In genomic region chr12:6699259-6699988, GRCh38 we compare ENCODE assay signal across 11 cellular contexts. TPM values are rescaled to one million over a fixed set of nuclear protein-coding genes. Genes with fewer than 3 reads are reported as not detected.
DNase-seq lines count a peak whose midpoint lies in the region; ATAC-seq and TF ChIP-seq lines count a peak whose summit lies in the region.
"Had no signal": no experiment of that assay in that cellular context is flagged by ENCODE, and none has a peak within 500 bp of the region (broad histone marks: within the 10 kb centered on the region; RNA-seq: fewer than 3 reads in every experiment).

No MANE protein-coding gene starts in this region.

- WGBS in transverse colon (ENCODE audit: low coverage in 1 of 2), 2 donors: 25% methylated on average over 15 to 16 of the region's 16 CpGs

- H3K9me3 ChIP-seq in iPS-18c (ENCODE audit: control insufficient read depth, insufficient read depth, low read length) (no peaks in the 10 kb centered on the region), transverse colon (no peaks in the 10 kb centered on the region)

- peak overlapping the region; percentile 67 for H3K4me3 Mint-ChIP-seq in activated naive CD8-positive, alpha-beta T cell treated with anti-CD3 and anti-CD28 coated beads, Interleukin-2, amount 10 ng/mL, durations not matched to agents 7 days and 5 days

- H3K36me3 ChIP-seq in transverse colon: no peaks in the 10 kb centered on the region

- H3K27ac ChIP-seq in transverse colon: no peak overlapping the region
- H3K27ac ChIP-seq: KMS-11 had no signal

- peaks cover 64% of the 10 kb centered on the region for H3K27me3 Mint-ChIP-seq in activated naive CD8-positive, alpha-beta T cell treated with anti-CD3 and anti-CD28 coated beads, Interleukin-2, amount 10 ng/mL, durations not matched to agents 7 days and 5 days

- H3K4me1 ChIP-seq in transverse colon: peaks cover 12 to 13% (median 13%) of the 10 kb centered on the region in 4 donors

- DNase-seq in activated effector memory CD4-positive, alpha-beta T cell treated with anti-CD3 and anti-CD28 coated beads, Interleukin-2, amount 50 U/mL, for 16 hours: peak; percentile 9
- no peak for DNase-seq in activated effector memory CD4-positive, alpha-beta T cell treated with Interleukin-2 at 50 U/mL for 16 hours
- no peak for DNase-seq in activated naive CD8-positive, alpha-beta T cell treated with anti-CD3 and anti-CD28 coated beads, Interleukin-2, amount 10 ng/mL, durations not matched to agents 7 days and 5 days
- no peak for DNase-seq in transverse colon
- DNase-seq in NCI-H69 (lab: John Stamatoyannopoulos, UW): no peak
- DNase-seq: dermis blood vessel endothelial cell, DMS 273 treated with DMSO at 0.1 percent for 48 hours had no signal

- intact Hi-C loops in transverse colon (cut with DNase I; ENCODE audit: low total_unique reads): no loop called here

- POLR2A ChIA-PET in activated naive CD8-positive, alpha-beta T cell treated with anti-CD3 and anti-CD28 coated beads, Interleukin-2, amount 10 ng/mL, durations not matched to agents 7 days and 5 days (lab: Charles Lee): interaction anchor here (0.6 to 2.3 kb wide), 3 partner anchors 10 to 71 kb away, joined by 5 to 14 read pairs (median 8); partner anchors contain the start of gene ZNF384

- H3K4me1 Mint-ChIP-seq in activated naive CD8-positive, alpha-beta T cell treated with anti-CD3 and anti-CD28 coated beads, Interleukin-2, amount 10 ng/mL, durations not matched to agents 7 days and 5 days: peaks cover 27% of the 10 kb centered on the region

- no peaks in the 10 kb centered on the region for H3K36me3 Mint-ChIP-seq in activated naive CD8-positive, alpha-beta T cell treated with anti-CD3 and anti-CD28 coated beads, Interleukin-2, amount 10 ng/mL, durations not matched to agents 7 days and 5 days

- H3K4me3 ChIP-seq in iPS-18c (ENCODE audit: insufficient read depth, low read depth, low read length) (peak overlapping the region; percentile 80), transverse colon (peak overlapping the region; percentile 33 to 50 (median 42))

- in situ Hi-C loops in transverse colon (cut with MboI; ENCODE audit: low pct_ligation_motif_present in 1 of 4, low pct_unique_long_range_greater_than_20kb in 1 of 4, low sequenced_read_pairs in 3 of 4): no loop called here

- H3K27ac Mint-ChIP-seq in activated naive CD8-positive, alpha-beta T cell treated with anti-CD3 and anti-CD28 coated beads, Interleukin-2, amount 10 ng/mL, durations not matched to agents 7 days and 5 days: peak overlapping the region; percentile 40

- no peaks in the 10 kb centered on the region for H3K9me3 Mint-ChIP-seq in activated naive CD8-positive, alpha-beta T cell treated with anti-CD3 and anti-CD28 coated beads, Interleukin-2, amount 10 ng/mL, durations not matched to agents 7 days and 5 days

- no peak for TF ChIP-seq POLR2A in transverse colon (IDR thresholded peaks at IDR 0.05)

- peaks cover 69% of the 10 kb centered on the region for H3K27me3 ChIP-seq in transverse colon

- ATAC-seq in activated naive CD8-positive, alpha-beta T cell treated with anti-CD3 and anti-CD28 coated beads, Interleukin-2, amount 10 ng/mL, durations not matched to agents 7 days and 5 days (ENCODE audit: low read depth): no peak
- ATAC-seq in GM21367 (IDR thresholded peaks at IDR 0.05; ENCODE audit: unreplicated experiment) (no peak), HG03097 (IDR thresholded peaks at IDR 0.05; ENCODE audit: low FRiP score, unreplicated experiment) (no peak)

- TF ChIP-seq CTCF in transverse colon (IDR thresholded peaks at IDR 0.05): no peak

- no peak for TF ChIP-seq EP300 in transverse colon (IDR thresholded peaks at IDR 0.05; ENCODE audit: low read depth)

RNA-seq across cellular contexts. Expression of gene PIANP, which starts 1.2 kb away (rescaled TPM):
- 1 to 10 TPM in 1 of 2 experiments, under 1 TPM in 1; 0.75 to 1.1 TPM for total RNA-seq in activated naive CD8-positive, alpha-beta T cell treated with anti-CD3 and anti-CD28 coated beads, Interleukin-2, amount 10 ng/mL, durations not matched to agents 7 days and 5 days
- total RNA-seq in transverse colon: under 1 TPM in 1 of 4 donors, not detected in 3; 0.64 TPM
- total RNA-seq: dermis blood vessel endothelial cell had no signal

RNA-seq across cellular contexts. Expression of gene ZNF384, which starts 10.2 kb away (rescaled TPM):
- total RNA-seq in activated naive CD8-positive, alpha-beta T cell treated with anti-CD3 and anti-CD28 coated beads, Interleukin-2, amount 10 ng/mL, durations not matched to agents 7 days and 5 days: 10 to 100 TPM; 79.5 to 88.2 TPM
- total RNA-seq in transverse colon: 10 to 100 TPM; 34.8 to 49.4 (median 42.8) TPM

RNA-seq across cellular contexts. Expression of gene COPS7A, which starts 24.4 kb away (rescaled TPM):
- total RNA-seq in activated naive CD8-positive, alpha-beta T cell treated with anti-CD3 and anti-CD28 coated beads, Interleukin-2, amount 10 ng/mL, durations not matched to agents 7 days and 5 days: 10 to 100 TPM; 29.8 to 35.6 TPM
- 10 to 100 TPM; 13.1 to 44.9 (median 36.9) TPM for total RNA-seq in transverse colon

RNA-seq across cellular contexts. Expression of gene ING4, which starts 36.5 kb away (rescaled TPM):
- 10 to 100 TPM; 46.9 to 49.3 TPM for total RNA-seq in activated naive CD8-positive, alpha-beta T cell treated with anti-CD3 and anti-CD28 coated beads, Interleukin-2, amount 10 ng/mL, durations not matched to agents 7 days and 5 days
- total RNA-seq in transverse colon: 100 to 1,000 TPM in 1 of 4 donors, 10 to 100 TPM in 3; 41.8 to 165 (median 56.6) TPM

RNA-seq across cellular contexts. Expression of gene ACRBP, which starts 52.2 kb away (rescaled TPM):
- 1 to 10 TPM; 8.0 to 8.8 TPM for total RNA-seq in activated naive CD8-positive, alpha-beta T cell treated with anti-CD3 and anti-CD28 coated beads, Interleukin-2, amount 10 ng/mL, durations not matched to agents 7 days and 5 days
- total RNA-seq in transverse colon: 1 to 10 TPM in 3 of 4 donors, not detected in 1; 2.2 to 2.9 (median 2.7) TPM
